Comparison of ENCODE assay signal across 8 cellular contexts in the genomic region with DNA sequence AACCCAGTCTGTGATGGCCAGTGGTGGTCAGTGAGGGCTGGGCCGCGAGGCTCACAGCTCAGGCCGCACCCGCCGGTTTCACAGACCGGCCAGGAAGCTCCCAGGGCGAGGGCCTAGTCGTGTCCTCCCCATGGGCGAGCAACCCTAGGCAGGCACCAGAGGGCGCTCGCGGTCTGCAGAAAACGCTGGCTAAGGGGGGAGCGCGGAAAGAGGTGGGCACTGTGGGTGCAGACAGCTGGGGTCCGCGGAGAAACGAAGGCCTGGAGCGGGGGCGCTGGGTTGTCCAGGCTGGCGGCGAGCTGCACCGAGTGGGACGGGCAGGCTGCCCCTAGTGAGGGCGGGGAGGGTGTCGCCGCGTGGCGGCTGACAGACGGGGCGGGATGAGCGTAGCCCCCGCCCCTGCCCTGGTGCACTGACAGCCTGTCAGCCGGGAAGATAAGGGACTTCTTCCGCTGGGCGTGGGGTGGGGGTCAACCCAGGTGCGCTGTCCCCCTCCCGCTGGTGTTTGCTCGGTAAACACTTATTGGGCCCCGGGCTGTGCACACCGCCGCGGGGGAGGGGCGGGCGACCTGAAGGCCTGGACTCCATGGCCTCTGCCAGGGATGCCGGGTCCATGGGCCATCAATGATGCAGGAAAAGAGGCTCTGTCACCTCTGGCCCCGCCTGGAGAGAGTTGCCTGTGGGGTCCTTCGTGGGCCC. TPM values are rescaled to one million over a fixed set of nuclear protein-coding genes. Genes with fewer than 3 reads are reported as not detected.
DNase-seq lines count a peak whose midpoint lies in the region; ATAC-seq and TF ChIP-seq lines count a peak whose summit lies in the region.

No MANE protein-coding gene starts in this region.

- POLR2A ChIA-PET in activated CD8-positive, alpha-beta T cell treated with anti-CD3 and anti-CD28 coated beads, Interleukin-2, amount 10 ng/mL, durations not matched to agents 7 days and 5 days (lab: Charles Lee), result interaction anchor here (0.9 to 1.0 kb wide), 2 partner anchors 125 to 183 kb away, joined by 3 to 7 read pairs; no protein-coding TSS in a partner anchor

- peak; percentile 95 for TF ChIP-seq CTCF in CD14-positive monocyte (IDR thresholded peaks at IDR 0.05)

- intact Hi-C loops in CD14-positive monocyte (cut with micrococcal nuclease), result loop anchor here (1.0 to 5.0 kb wide), 3 partner anchors 179 to 281 kb away; no protein-coding TSS in a partner anchor

- H3K4me1 Mint-ChIP-seq in CD14-positive monocyte (peaks cover 4% of the 10 kb centered on the region), memory B cell (peaks cover 3% of the 10 kb centered on the region)
- H3K4me1 Mint-ChIP-seq in activated CD8-positive, alpha-beta T cell treated with anti-CD3 and anti-CD28 coated beads, Interleukin-2, amount 10 ng/mL, durations not matched to agents 7 days and 5 days (ENCODE audit: low read depth), result peaks cover 2% of the 10 kb centered on the region

- H3K27me3 Mint-ChIP-seq in CD14-positive monocyte (ENCODE audit: low read depth in 3 of 3) (peaks cover 12 to 54% (median 19%) of the 10 kb centered on the region in 3 donors), memory B cell (peaks cover 20% of the 10 kb centered on the region)
- no peaks in the 10 kb centered on the region for H3K27me3 Mint-ChIP-seq in activated CD8-positive, alpha-beta T cell treated with anti-CD3 and anti-CD28 coated beads, Interleukin-2, amount 10 ng/mL, durations not matched to agents 7 days and 5 days (ENCODE audit: low read depth)

- H3K9me3 Mint-ChIP-seq in CD14-positive monocyte (peaks cover 0 to 3% (median 0%) of the 10 kb centered on the region in 7 donors), memory B cell (no peaks in the 10 kb centered on the region)
- no peaks in the 10 kb centered on the region for H3K9me3 Mint-ChIP-seq in activated CD8-positive, alpha-beta T cell treated with anti-CD3 and anti-CD28 coated beads, Interleukin-2, amount 10 ng/mL, durations not matched to agents 7 days and 5 days (ENCODE audit: insufficient read depth)

- ATAC-seq in HG02852 (IDR thresholded peaks at IDR 0.05; ENCODE audit: unreplicated experiment), result peak; percentile 44
- peak; percentile 93 for ATAC-seq in activated CD8-positive, alpha-beta T cell treated with anti-CD3 and anti-CD28 coated beads, Interleukin-2, amount 10 ng/mL, durations not matched to agents 7 days and 5 days
- peak; percentile 92 for ATAC-seq in memory B cell (ENCODE audit: low read depth)
- ATAC-seq in GM18858 (IDR thresholded peaks at IDR 0.05; ENCODE audit: unreplicated experiment), result no peak

- DNase-seq in CD14-positive monocyte (ENCODE audit: low spot score) (peak; percentile 67), NCI-H82 treated with DMSO at 0.1 percent for 48 hours (lab: John Stamatoyannopoulos, UW; ENCODE audit: unreplicated experiment) (peak; percentile 23), memory B cell (ENCODE audit: low spot score in 2 of 2) (peak; percentile 90 to 97)
- DNase-seq in activated CD8-positive, alpha-beta T cell treated with anti-CD3 and anti-CD28 coated beads, Interleukin-2, amount 10 ng/mL, durations not matched to agents 7 days and 5 days, result peak; percentile 89
- DNase-seq in effector CD4-positive, alpha-beta T cell, result peak; percentile 84
- DNase-seq in stimulated activated CD4-positive, alpha-beta T cell treated with anti-CD3 and anti-CD28 coated beads, TNF-alpha, amount 100 ng/mL, for 4 hours (ENCODE audit: low read depth in 3 of 3), result peak; percentile 75 to 85 (median 76)

- no peaks in the 10 kb centered on the region for H3K36me3 Mint-ChIP-seq in CD14-positive monocyte
- H3K36me3 Mint-ChIP-seq in activated CD8-positive, alpha-beta T cell treated with anti-CD3 and anti-CD28 coated beads, Interleukin-2, amount 10 ng/mL, durations not matched to agents 7 days and 5 days (ENCODE audit: low read depth), result no peaks in the 10 kb centered on the region
- H3K36me3 Mint-ChIP-seq in memory B cell, result no peaks in the 10 kb centered on the region

- no peak overlapping the region for H3K27ac Mint-ChIP-seq in CD14-positive monocyte
- H3K27ac Mint-ChIP-seq in activated CD8-positive, alpha-beta T cell treated with anti-CD3 and anti-CD28 coated beads, Interleukin-2, amount 10 ng/mL, durations not matched to agents 7 days and 5 days, result no peak overlapping the region
- H3K27ac Mint-ChIP-seq in memory B cell, result no peak overlapping the region

- CTCF ChIA-PET in activated CD8-positive, alpha-beta T cell treated with anti-CD3 and anti-CD28 coated beads, Interleukin-2, amount 10 ng/mL, durations not matched to agents 7 days and 5 days (lab: Charles Lee), result interaction anchor here (0.6 to 3.9 kb wide), 46 partner anchors 10 to 290 kb away, joined by 3 to 115 read pairs (median 5); a partner anchor contains a TSS

- peak overlapping the region; percentile 62 to 90 for H3K4me3 Mint-ChIP-seq in CD14-positive monocyte
- peak overlapping the region; percentile 58 for H3K4me3 Mint-ChIP-seq in activated CD8-positive, alpha-beta T cell treated with anti-CD3 and anti-CD28 coated beads, Interleukin-2, amount 10 ng/mL, durations not matched to agents 7 days and 5 days
- H3K4me3 Mint-ChIP-seq in memory B cell, result peak overlapping the region; percentile 72

RNA-seq across cellular contexts. Expression of a gene that starts 7.5 kb away (rescaled TPM):
- 1 to 10 TPM in 1 of 2 donors, under 1 TPM in 1; 0.26 to 1.5 TPM for polyA plus RNA-seq in CD14-positive monocyte
- not detected for total RNA-seq in activated CD8-positive, alpha-beta T cell treated with anti-CD3 and anti-CD28 coated beads, Interleukin-2, amount 10 ng/mL, durations not matched to agents 7 days and 5 days

RNA-seq across cellular contexts. Expression of a gene that starts 16.5 kb away (rescaled TPM):
- polyA plus RNA-seq in CD14-positive monocyte, result under 1 TPM in 1 of 2 donors, not detected in 1; 0.50 TPM
- total RNA-seq in activated CD8-positive, alpha-beta T cell treated with anti-CD3 and anti-CD28 coated beads, Interleukin-2, amount 10 ng/mL, durations not matched to agents 7 days and 5 days, result under 1 TPM in 1 of 2 experiments, not detected in 1; 0.53 TPM

RNA-seq across cellular contexts. Expression of a gene that starts 29.8 kb away (rescaled TPM):
- not detected for polyA plus RNA-seq in CD14-positive monocyte
- 1 to 10 TPM; 1.2 to 1.5 TPM for total RNA-seq in activated CD8-positive, alpha-beta T cell treated with anti-CD3 and anti-CD28 coated beads, Interleukin-2, amount 10 ng/mL, durations not matched to agents 7 days and 5 days

Comparison
In these comparisons a context has a peak if more than half of its experiments do, and no peak if none do; other contexts are left out.
1. DNase-seq: peak in every context shown above with its lines; median percentile 94 in memory B cell; 89 in activated CD8-positive, alpha-beta T cell treated with anti-CD3 and anti-CD28 coated beads, Interleukin-2, amount 10 ng/mL, durations not matched to agents 7 days and 5 days; 84 in effector CD4-positive, alpha-beta T cell; 76 in stimulated activated CD4-positive, alpha-beta T cell treated with anti-CD3 and anti-CD28 coated beads, TNF-alpha, amount 100 ng/mL, for 4 hours; 67 in CD14-positive monocyte; 23 in NCI-H82 treated with DMSO at 0.1 percent for 48 hours.